ENCODE assay signal across 8 cellular contexts in genomic region chr4:95095352-95095974, GRCh38.
A peak's percentile ranks its signal among the peaks of the same experiment; 100 is the strongest.
DNase-seq lines count a peak whose midpoint lies in the region; ATAC-seq and TF ChIP-seq lines count a peak whose summit lies in the region.

No MANE protein-coding gene starts in this region.

- H3K27me3 ChIP-seq in IMR-90 (ENCODE audit: control insufficient read depth, insufficient read depth, low read length) (no peaks in the 10 kb centered on the region), lower lobe of right lung (ENCODE audit: low read depth) (no peaks in the 10 kb centered on the region), suprapubic skin (no peaks in the 10 kb centered on the region)

- CTCF ChIA-PET in IMR-90 (lab: Yijun Ruan, JAX) = interaction anchor here (0.6 to 1.9 kb wide), 4 partner anchors 100 to 474 kb away, joined by 3 to 4 read pairs (median 3); no protein-coding TSS in a partner anchor

- H4K5ac ChIP-seq in IMR-90 (ENCODE audit: low read depth, low read length) = no peak overlapping the region

- ATAC-seq in IMR-90 (ENCODE audit: low read depth) (peak; percentile 82), lower lobe of right lung (peak in 1 of 2 donors; percentile 62), GM18868 (IDR thresholded peaks at IDR 0.05; ENCODE audit: unreplicated experiment) (no peak), esophagus mucosa (no peak)

- H4K20me1 ChIP-seq in IMR-90 (ENCODE audit: insufficient read depth, low read length) = no peaks in the 10 kb centered on the region

- TF ChIP-seq CTCF in IMR-90 (conservative IDR thresholded peaks at IDR 0.05; ENCODE audit: low read depth, low read length) (peak; percentile 79), astrocyte of the cerebellum (IDR thresholded peaks at IDR 0.05; ENCODE audit: low read depth, low read length, missing control alignments) (peak; percentile 66), lower lobe of right lung (IDR thresholded peaks at IDR 0.05) (peak; percentile 14), suprapubic skin (IDR thresholded peaks at IDR 0.05) (peak in 1 of 2 donors; percentile 13)

- intact Hi-C loops in IMR-90 (cut with micrococcal nuclease) (loop anchor here (1.0 to 10.0 kb wide), 4 partner anchors 338 to 791 kb away; partner anchors contain the start of gene BMPR1B), lower lobe of right lung (cut with DNase I) (no loop called here)

- peak; percentile 84 for TF ChIP-seq RAD21 in IMR-90 (IDR thresholded peaks at IDR 0.05; ENCODE audit: low read length)

- no peak overlapping the region for H2BK15ac ChIP-seq in IMR-90 (ENCODE audit: low read depth, low read length)

- no peak overlapping the region for H2BK20ac ChIP-seq in IMR-90 (ENCODE audit: low read depth, low read length)

- H3K14ac ChIP-seq in IMR-90 (replicated peaks; ENCODE audit: low read depth, low read length) = no peak overlapping the region

- no CpG with 5 or more reads among the region's 1 CpG for WGBS in IMR-90 (ENCODE audit: extremely low coverage in 2 of 2, insufficient read length in 1 of 2), 2 experiments
- WGBS in suprapubic skin = 36% methylated on average over 1 of the region's 1 CpG

- dilution Hi-C loops in IMR-90 (cut with HindIII; ENCODE audit: low sequenced_read_pairs, unreplicated experiment) = no loop called here

- no peak overlapping the region for H3K4ac ChIP-seq in IMR-90 (ENCODE audit: low read depth, low read length)

- no TSS peak for BruUV-seq in IMR-90 (replicated peaks; lab: Mats Ljungman, UMichigan)

- H3K79me1 ChIP-seq in IMR-90 (ENCODE audit: low read depth in 1 of 2, low read length in 2 of 2) = no peaks in the 10 kb centered on the region

- H3K4me1 ChIP-seq in IMR-90 (ENCODE audit: control insufficient read depth, insufficient read depth, low read length) (no peaks in the 10 kb centered on the region), lower lobe of right lung (no peaks in the 10 kb centered on the region), suprapubic skin (no peaks in the 10 kb centered on the region)

- H3K9me3 ChIP-seq in IMR-90 (ENCODE audit: control insufficient read depth, insufficient read depth, low read length) (no peaks in the 10 kb centered on the region), lower lobe of right lung (no peaks in the 10 kb centered on the region), suprapubic skin (no peaks in the 10 kb centered on the region)

- H4K8ac ChIP-seq in IMR-90 (ENCODE audit: low read depth in 2 of 2, low read length in 2 of 2) = no peak overlapping the region

- no peaks in the 10 kb centered on the region for H3K9me1 ChIP-seq in IMR-90 (ENCODE audit: insufficient read depth, low read length)

- H3K23ac ChIP-seq in IMR-90 (ENCODE audit: low read depth, low read length) = no peak overlapping the region

- H2AK5ac ChIP-seq in IMR-90 (ENCODE audit: low read depth, low read length) = no peak overlapping the region

- H3K9ac ChIP-seq in IMR-90 (ENCODE audit: low read depth, low read length) = no peak overlapping the region

- no peak overlapping the region for H3K56ac ChIP-seq in IMR-90 (ENCODE audit: extremely low read depth, insufficient read depth, low read length)

- no peak overlapping the region for H2BK120ac ChIP-seq in IMR-90 (ENCODE audit: low read depth, low read length)

- no peak overlapping the region for H2AFZ ChIP-seq in IMR-90 (replicated peaks; ENCODE audit: low read length, poor library complexity)

- no peak overlapping the region for H2AK9ac ChIP-seq in IMR-90 (replicated peaks; ENCODE audit: low read depth, low read length, poor library complexity)

- H3K27ac ChIP-seq in IMR-90 (ENCODE audit: insufficient read depth, low read length) (no peak overlapping the region), lower lobe of right lung (no peak overlapping the region), suprapubic skin (no peak overlapping the region)

- TF ChIP-seq EP300 in suprapubic skin (IDR thresholded peaks at IDR 0.05) = no peak

- H2BK5ac ChIP-seq in IMR-90 (ENCODE audit: low read depth, low read length, poor library complexity, severe bottlenecking) = no peak overlapping the region

- no peak overlapping the region for H3K4me2 ChIP-seq in IMR-90 (ENCODE audit: low read depth, low read length)

- POLR2A ChIA-PET in IMR-90 (lab: Charles Lee; ENCODE audit: unreplicated experiment) = no interaction called here

- no peak overlapping the region for H3K18ac ChIP-seq in IMR-90 (ENCODE audit: low read depth, low read length)

- no peaks in the 10 kb centered on the region for H3K36me3 ChIP-seq in IMR-90 (ENCODE audit: control insufficient read depth, insufficient read depth, low read length)
- H3K36me3 ChIP-seq in lower lobe of right lung = no peaks in the 10 kb centered on the region
- no peaks in the 10 kb centered on the region for H3K36me3 ChIP-seq in suprapubic skin

- in situ Hi-C loops in IMR-90 (cut with MboI; ENCODE audit: low sequenced_read_pairs) = no loop called here
- in situ Hi-C loops in astrocyte of the cerebellum (cut with HindIII; ENCODE audit: low sequenced_read_pairs) = no loop called here

- H4K91ac ChIP-seq in IMR-90 (ENCODE audit: insufficient read depth, low read depth, low read length) = no peak overlapping the region

- TF ChIP-seq POLR2A in IMR-90 (IDR thresholded peaks at IDR 0.05; ENCODE audit: low read depth, low read length) (no peak), suprapubic skin (IDR thresholded peaks at IDR 0.05) (no peak)

- DNase-seq in COLO829 (ENCODE audit: low spot score) (peak; percentile 17), IMR-90 (peak; percentile 59), astrocyte of the cerebellum (ENCODE audit: low read depth) (peak; percentile 43), lower lobe of right lung (no peak), suprapubic skin (ENCODE audit: low spot score in 2 of 2) (no peak), inferior parietal cortex (ENCODE audit: extremely low spot score) (no peak)

- H3K4me3 ChIP-seq in IMR-90 (ENCODE audit: insufficient read depth, low read depth, low read length) = no peak overlapping the region
- no peak overlapping the region for H3K4me3 ChIP-seq in astrocyte of the cerebellum (ENCODE audit: low read depth, low read length)
- H3K4me3 ChIP-seq in lower lobe of right lung = no peak overlapping the region
- H3K4me3 ChIP-seq in suprapubic skin = no peak overlapping the region

TF ChIP-seq in IMR-90, 13 proteins besides CTCF, POLR2A, EP300 and RAD21:
- TF ChIP-seq, protein P1, sequence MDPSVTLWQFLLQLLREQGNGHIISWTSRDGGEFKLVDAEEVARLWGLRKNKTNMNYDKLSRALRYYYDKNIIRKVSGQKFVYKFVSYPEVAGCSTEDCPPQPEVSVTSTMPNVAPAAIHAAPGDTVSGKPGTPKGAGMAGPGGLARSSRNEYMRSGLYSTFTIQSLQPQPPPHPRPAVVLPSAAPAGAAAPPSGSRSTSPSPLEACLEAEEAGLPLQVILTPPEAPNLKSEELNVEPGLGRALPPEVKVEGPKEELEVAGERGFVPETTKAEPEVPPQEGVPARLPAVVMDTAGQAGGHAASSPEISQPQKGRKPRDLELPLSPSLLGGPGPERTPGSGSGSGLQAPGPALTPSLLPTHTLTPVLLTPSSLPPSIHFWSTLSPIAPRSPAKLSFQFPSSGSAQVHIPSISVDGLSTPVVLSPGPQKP (IDR thresholded peaks at IDR 0.05; ENCODE audit: borderline replicate concordance, low read depth, low read length) = no peak
- TF ChIP-seq SMC3 (IDR thresholded peaks at IDR 0.05; ENCODE audit: low read depth, low read length) = peak; percentile 93
- TF ChIP-seq FOS (IDR thresholded peaks at IDR 0.05; ENCODE audit: low read depth, low read length) = no peak
- TF ChIP-seq MAZ (IDR thresholded peaks at IDR 0.05; ENCODE audit: borderline replicate concordance, low read depth, low read length) = no peak
- TF ChIP-seq MAFK (IDR thresholded peaks at IDR 0.05; ENCODE audit: low read depth, low read length) = no peak
- no peak for TF ChIP-seq BHLHE40 (IDR thresholded peaks at IDR 0.05; ENCODE audit: low read depth, low read length)
- no peak for TF ChIP-seq USF2 (IDR thresholded peaks at IDR 0.05; ENCODE audit: low read depth, low read length)
- TF ChIP-seq RFX5 (IDR thresholded peaks at IDR 0.05; ENCODE audit: low read depth, low read length) = no peak
- TF ChIP-seq RCOR1 (IDR thresholded peaks at IDR 0.05; ENCODE audit: insufficient replicate concordance, low read length) = no peak
- peak; percentile 57; the same call in 1 of the 2 replicates for TF ChIP-seq CEBPB (IDR thresholded peaks at IDR 0.05; ENCODE audit: low read depth, low read length)
- no peak for TF ChIP-seq CHD1 (IDR thresholded peaks at IDR 0.05; ENCODE audit: low read depth, low read length)
- no peak for TF ChIP-seq MXI1 (IDR thresholded peaks at IDR 0.05; ENCODE audit: borderline replicate concordance, low read depth, low read length)
TF ChIP-seq in IMR-90: peak in this region for 2.

Comparison
In these comparisons a context has a peak if more than half of its experiments do, and no peak if none do; other contexts are left out.
1. DNase-seq: peak in COLO829 (single experiment), IMR-90 (single experiment) and astrocyte of the cerebellum (single experiment); none in lower lobe of right lung (single experiment), suprapubic skin (0 of 2) and inferior parietal cortex (single experiment).